In the genomic region with DNA sequence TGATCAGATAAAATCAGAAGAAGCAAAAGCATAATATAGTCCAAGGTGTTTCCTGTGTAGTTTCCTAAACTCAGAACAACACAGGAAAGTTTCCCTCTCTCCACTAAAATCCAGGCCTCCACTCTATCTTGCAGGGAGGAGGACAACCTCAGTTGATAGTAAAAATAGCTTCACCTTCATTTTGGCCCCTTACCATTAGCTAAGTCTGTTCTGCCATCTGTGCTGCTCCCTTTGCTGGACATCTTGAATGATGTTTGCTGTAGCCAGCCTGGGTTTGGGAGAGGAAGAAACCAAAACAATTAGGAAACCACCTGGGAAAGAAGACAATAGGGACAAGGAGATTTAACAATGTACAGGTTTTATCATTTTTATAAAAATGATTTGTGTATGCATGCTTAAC, we compare ENCODE assay signal across 16 cellular contexts. TPM values are rescaled to one million over a fixed set of nuclear protein-coding genes. Genes with fewer than 3 reads are reported as not detected.
DNase-seq lines count a peak whose midpoint lies in the region; ATAC-seq and TF ChIP-seq lines count a peak whose summit lies in the region.
"Had no signal": no experiment of that assay in that cellular context is flagged by ENCODE, and none has a peak within 500 bp of the region (broad histone marks: within the 10 kb centered on the region; RNA-seq: fewer than 3 reads in every experiment).

No MANE protein-coding gene starts in this region.

- H3K4me3 ChIP-seq in skeletal muscle tissue (ENCODE audit: low read length in 3 of 3) (no peak overlapping the region), ascending aorta (no peak overlapping the region)
- H3K4me3 ChIP-seq: BLaER1 treated with 17β-estradiol and CSF1 and Interleukin-3, amounts not matched to agents 10 nM and 100 nM; K562 had no signal

- peaks cover 24% of the 10 kb centered on the region for H3K36me3 Mint-ChIP-seq in endothelial cell (ENCODE audit: low read depth, unreplicated experiment)

- DNase-seq in NCI-H2171 treated with DMSO at 0.1 percent for 48 hours (lab: John Stamatoyannopoulos, UW): peak; percentile 42
- no peak for DNase-seq in NCI-H2171 (lab: John Stamatoyannopoulos, UW)
- peak; percentile 97 for DNase-seq in G401 (ENCODE audit: low spot score)
- DNase-seq in endothelial cell (ENCODE audit: low spot score): no peak
- DNase-seq in ascending aorta (ENCODE audit: low spot score in 2 of 2): no peak
- no peak for DNase-seq in activated gamma-delta T cell (lab: John Stamatoyannopoulos, UW)
- DNase-seq: 8988T, NCI-H1436 treated with DMSO at 0.1 percent for 48 hours, NCI-H2081 treated with DMSO at 0.1 percent for 48 hours, NCI-H226, SIG-M5 had no signal

- H3K36me3 ChIP-seq in skeletal muscle tissue (ENCODE audit: control insufficient read depth in 3 of 3, insufficient read depth in 3 of 3, low read length in 3 of 3) (peaks cover 13 to 20% (median 19%) of the 10 kb centered on the region in 3 donors), ascending aorta (peaks cover 22 to 27% of the 10 kb centered on the region in 2 donors)

- H3K27me3 Mint-ChIP-seq in endothelial cell (ENCODE audit: unreplicated experiment): no peaks in the 10 kb centered on the region

- peak overlapping the region; percentile 56 for H3K4me3 Mint-ChIP-seq in endothelial cell (ENCODE audit: unreplicated experiment)

- peak overlapping the region; percentile 88 for H3K27ac Mint-ChIP-seq in endothelial cell (ENCODE audit: unreplicated experiment)

- H3K9me3 ChIP-seq in skeletal muscle tissue (ENCODE audit: control insufficient read depth in 3 of 3, low read length in 3 of 3): no peaks in the 10 kb centered on the region
- H3K9me3 ChIP-seq in ascending aorta: no peaks in the 10 kb centered on the region
- H3K9me3 ChIP-seq: BLaER1 treated with 17β-estradiol and CSF1 and Interleukin-3, amounts not matched to agents 10 nM and 100 nM had no signal

- no peak for ATAC-seq in GM18868 (IDR thresholded peaks at IDR 0.05; ENCODE audit: unreplicated experiment)
- ATAC-seq: K562 had no signal

- TF ChIP-seq CTCF in endothelial cell (IDR thresholded peaks at IDR 0.05; ENCODE audit: unreplicated experiment) (no peak), ascending aorta (IDR thresholded peaks at IDR 0.05) (no peak)

- peaks cover 41% of the 10 kb centered on the region for H3K4me1 Mint-ChIP-seq in endothelial cell (ENCODE audit: unreplicated experiment)

- H3K9me3 Mint-ChIP-seq in endothelial cell (ENCODE audit: unreplicated experiment): no peaks in the 10 kb centered on the region

- intact Hi-C loops in ascending aorta (cut with DNase I): no loop called here

- in situ Hi-C loops in G401 (cut with HindIII; ENCODE audit: low sequenced_read_pairs): no loop called here

- H3K27me3 ChIP-seq in skeletal muscle tissue (ENCODE audit: control insufficient read depth in 3 of 3, insufficient read depth in 3 of 3, low read length in 3 of 3): no peaks in the 10 kb centered on the region
- no peaks in the 10 kb centered on the region for H3K27me3 ChIP-seq in ascending aorta
- H3K27me3 ChIP-seq: BLaER1 treated with 17β-estradiol and CSF1 and Interleukin-3, amounts not matched to agents 10 nM and 100 nM had no signal

- peaks cover 36 to 38% (median 38%) of the 10 kb centered on the region in 3 donors for H3K4me1 ChIP-seq in skeletal muscle tissue (ENCODE audit: control insufficient read depth in 3 of 3, insufficient read depth in 3 of 3, low read length in 3 of 3)
- H3K4me1 ChIP-seq in ascending aorta: peaks cover 0 to 17% of the 10 kb centered on the region in 2 donors
- H3K4me1 ChIP-seq: BLaER1 treated with 17β-estradiol and CSF1 and Interleukin-3, amounts not matched to agents 10 nM and 100 nM had no signal

- H3K9ac ChIP-seq in skeletal muscle tissue (ENCODE audit: low read depth in 1 of 3, low read length in 3 of 3): no peak overlapping the region

- H3K27ac ChIP-seq in skeletal muscle tissue (ENCODE audit: low read depth, low read length) (peak overlapping the region; percentile 56), ascending aorta (peak overlapping the region in 1 of 2 donors; percentile 65)
- H3K27ac ChIP-seq: BLaER1 treated with 17β-estradiol and CSF1 and Interleukin-3, amounts not matched to agents 10 nM and 100 nM; HL-60 had no signal

RNA-seq across cellular contexts. Expression of a gene that starts 18.6 kb away (rescaled TPM):
- 69.8 and 77.1 TPM in 2 replicates for total RNA-seq in G401 (2014; rRNA removed; shearing (Covaris generic))
- total RNA-seq in endothelial cell (ENCODE audit: unreplicated experiment): 134 TPM
- total RNA-seq in skeletal muscle tissue: 63.2 TPM
- 68.9 TPM for total RNA-seq in ascending aorta

RNA-seq across cellular contexts. Expression of a gene that starts 38.6 kb away (rescaled TPM):
- total RNA-seq in G401 (2014; rRNA removed; shearing (Covaris generic)): 42.2 and 72.2 TPM in 2 replicates
- total RNA-seq in endothelial cell (ENCODE audit: unreplicated experiment) (593 TPM), skeletal muscle tissue (26.1 TPM), ascending aorta (178 TPM)

RNA-seq across cellular contexts. Expression of a gene that starts 41.2 kb away (rescaled TPM):
- total RNA-seq in G401 (2014; rRNA removed; shearing (Covaris generic)): 49.8 and 50.0 TPM in 2 replicates
- 61.7 TPM for total RNA-seq in endothelial cell (ENCODE audit: unreplicated experiment)
- total RNA-seq in skeletal muscle tissue: 30.3 TPM
- 36.6 TPM for total RNA-seq in ascending aorta

RNA-seq across cellular contexts. Expression of a gene that starts 53.4 kb away (rescaled TPM):
- total RNA-seq in G401 (2014; rRNA removed; shearing (Covaris generic)): 0.71 TPM in 1 of 2 replicates, not detected in the other
- total RNA-seq in endothelial cell (ENCODE audit: unreplicated experiment) (not detected), skeletal muscle tissue (616 TPM), ascending aorta (not detected)
- total RNA-seq: K562 had no signal

Comparison
In these comparisons a context has a peak if more than half of its experiments do, and no peak if none do; other contexts are left out.
1. DNase-seq: peak in NCI-H2171 treated with DMSO at 0.1 percent for 48 hours (single experiment) and G401 (single experiment); none in NCI-H2171 (single experiment), endothelial cell (single experiment), ascending aorta (0 of 2) and activated gamma-delta T cell (single experiment).